ENCODE assay signal across 8 cellular contexts in the genomic region with DNA sequence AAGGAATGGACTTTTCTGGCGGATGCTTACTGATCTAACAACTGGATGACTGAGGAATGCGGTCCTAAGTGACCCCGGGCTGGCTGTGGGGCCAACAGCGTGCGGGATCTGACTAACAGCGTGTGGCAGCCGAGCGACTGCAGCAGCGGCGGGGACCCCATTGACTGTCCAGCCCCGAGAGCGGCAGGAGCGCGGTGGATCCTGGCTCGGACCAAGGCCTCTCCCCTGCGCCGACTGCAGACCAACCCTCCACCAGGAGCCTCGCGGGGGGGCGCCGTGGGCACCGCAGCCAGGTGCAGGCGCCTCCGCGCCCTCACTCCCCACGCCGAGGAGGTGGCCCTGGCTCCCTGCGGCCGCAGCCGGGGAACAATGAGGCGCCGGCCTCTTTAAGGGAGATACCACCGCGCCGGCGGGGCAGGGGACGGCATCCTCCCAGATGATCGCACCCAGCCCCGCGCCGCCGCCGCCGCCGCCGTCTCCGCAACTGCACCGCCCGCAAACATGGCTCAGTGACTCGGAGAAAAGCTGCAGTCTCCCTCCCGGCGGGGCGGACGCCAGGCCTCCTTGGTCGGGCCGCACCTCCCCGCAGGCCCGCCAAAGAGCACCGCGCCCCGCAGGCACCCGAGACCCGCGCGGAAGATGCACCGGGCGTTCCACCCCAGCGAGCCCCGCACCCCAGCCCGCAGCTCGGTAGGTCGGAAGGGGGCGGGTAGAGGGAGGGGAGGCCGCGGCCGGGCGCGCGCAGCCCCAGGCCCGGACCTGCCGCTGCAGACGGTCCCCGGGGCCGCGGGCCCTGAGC. TPM values are rescaled to one million over a fixed set of nuclear protein-coding genes. Genes with fewer than 3 reads are reported as not detected.
A peak's percentile ranks its signal among the peaks of the same experiment; 100 is the strongest.
DNase-seq lines count a peak whose midpoint lies in the region; ATAC-seq and TF ChIP-seq lines count a peak whose summit lies in the region.

No MANE protein-coding gene starts in this region.

- H3K27ac ChIP-seq in dorsolateral prefrontal cortex, result peak overlapping the region; percentile 89 to 99 (median 97)
- H3K27ac ChIP-seq in lower lobe of right lung, result peak overlapping the region; percentile 96

- intact Hi-C loops in dorsolateral prefrontal cortex (cut with DNase I), result loop anchor here (5.0 to 10.0 kb wide), 6 partner anchors 51 to 586 kb away; partner anchors contain the start of genes CEP85 (in 2 of the 2) and ARID1A (in 1 of the 2)
- intact Hi-C loops in lower lobe of right lung (cut with DNase I), result no loop called here

- H3K9me3 ChIP-seq in lower lobe of right lung, result no peaks in the 10 kb centered on the region

- H3K27me3 ChIP-seq in dorsolateral prefrontal cortex, result no peaks in the 10 kb centered on the region
- no peaks in the 10 kb centered on the region for H3K27me3 ChIP-seq in lower lobe of right lung (ENCODE audit: low read depth)

- DNase-seq in AG08395 (ENCODE audit: low spot score) (peak; percentile 67), NCI-H446 treated with DMSO at 0.1 percent for 48 hours (lab: John Stamatoyannopoulos, UW) (peak; percentile 62), dorsolateral prefrontal cortex (peak; percentile 61 to 86 (median 80)), lower lobe of right lung (peak; percentile 89)
- DNase-seq in activated CD4-positive, alpha-beta T cell treated with anti-CD3 and anti-CD28 coated beads, Interleukin-2, amount 50 U/mL, for 4 hours, result peak; percentile 60 to 69
- peak; percentile 47 to 70 (median 48) for DNase-seq in stimulated activated CD4-positive, alpha-beta T cell treated with anti-CD3 and anti-CD28 coated beads, TNF-alpha, amount 100 ng/mL, for 24 hours (ENCODE audit: low read depth in 3 of 3)

- H3K4me3 ChIP-seq in dorsolateral prefrontal cortex, result peak overlapping the region; percentile 68 to 100 (median 98)
- H3K4me3 ChIP-seq in lower lobe of right lung, result peak overlapping the region; percentile 98

- H3K36me3 ChIP-seq in lower lobe of right lung, result peaks cover 21% of the 10 kb centered on the region

- ATAC-seq in GM18870 (IDR thresholded peaks at IDR 0.05; ENCODE audit: unreplicated experiment) (peak; percentile 32), HG03097 (IDR thresholded peaks at IDR 0.05; ENCODE audit: low FRiP score, unreplicated experiment) (peak; percentile 33), lower lobe of right lung (peak; percentile 79)

- TF ChIP-seq CTCF in dorsolateral prefrontal cortex (IDR thresholded peaks at IDR 0.05 in 54 of 56, conservative IDR thresholded peaks at IDR 0.05 in 2 of 56; ENCODE audit: low read depth in 1 of 56, partially characterized antibody in 56 of 56), result peak in 18 of 56 donors; percentile 3 to 35 (median 14)
- TF ChIP-seq CTCF in lower lobe of right lung (IDR thresholded peaks at IDR 0.05), result no peak

- peaks cover 37% of the 10 kb centered on the region for H3K4me1 ChIP-seq in lower lobe of right lung

RNA-seq across cellular contexts. Expression of gene PDIK1L, which starts 0.7 kb away (rescaled TPM):
- total RNA-seq in dorsolateral prefrontal cortex (10 to 100 TPM in 117 of 120 experiments, 1 to 10 TPM in 3; 6.9 to 24.8 (median 16.2) TPM), lower lobe of right lung (11.8 TPM)

RNA-seq across cellular contexts. Expression of gene TRIM63, which starts 43.5 kb away (rescaled TPM):
- total RNA-seq in dorsolateral prefrontal cortex (1 to 10 TPM in 2 of 120 experiments, under 1 TPM in 23, not detected in 95; 0.20 to 3.8 (median 0.47) TPM), lower lobe of right lung (0.53 TPM)

RNA-seq across cellular contexts. Expression of gene FAM110D, which starts 47.9 kb away (rescaled TPM):
- total RNA-seq in dorsolateral prefrontal cortex (1 to 10 TPM in 98 of 120 experiments, under 1 TPM in 22; 0.59 to 5.5 (median 1.7) TPM), lower lobe of right lung (3.8 TPM)

RNA-seq across cellular contexts. Expression of gene C1orf232, which starts 57.8 kb away (rescaled TPM):
- total RNA-seq in dorsolateral prefrontal cortex (not detected), lower lobe of right lung (not detected)

RNA-seq across cellular contexts. Expression of gene ZNF593, which starts 58.8 kb away (rescaled TPM):
- total RNA-seq in dorsolateral prefrontal cortex (10 to 100 TPM; 10.6 to 30.1 (median 17.6) TPM), lower lobe of right lung (18.0 TPM)

Comparison
In these comparisons a context has a peak if more than half of its experiments do, and no peak if none do; other contexts are left out.
1. Peak in every context shown above with its lines: DNase-seq, ATAC-seq, H3K4me3 ChIP-seq and H3K27ac ChIP-seq.